Comparison of ENCODE assay signal across 10 cellular contexts in genomic region chr16:661184-661821, GRCh38. TPM values are rescaled to one million over a fixed set of nuclear protein-coding genes. Genes with fewer than 3 reads are reported as not detected.
A peak's percentile ranks its signal among the peaks of the same experiment; 100 is the strongest.
DNase-seq lines count a peak whose midpoint lies in the region; ATAC-seq and TF ChIP-seq lines count a peak whose summit lies in the region.
"Had no signal": no experiment of that assay in that cellular context is flagged by ENCODE, and none has a peak within 500 bp of the region (broad histone marks: within the 10 kb centered on the region; RNA-seq: fewer than 3 reads in every experiment).

No MANE protein-coding gene starts in this region.

- H4K20me1 ChIP-seq in OCI-LY3 (ENCODE audit: insufficient read depth, low read length): no peaks in the 10 kb centered on the region

- H3K27me3 ChIP-seq in OCI-LY3 (ENCODE audit: low read depth, low read length) (no peaks in the 10 kb centered on the region), gastroesophageal sphincter (no peaks in the 10 kb centered on the region), spleen (replicated peaks in 1 of 7) (no peaks in the 10 kb centered on the region)
- H3K27me3 ChIP-seq: testis had no signal

- H3K9me3 Mint-ChIP-seq in activated CD4-positive, alpha-beta T cell treated with anti-CD3 and anti-CD28 coated beads, Interleukin-2, amount 10 ng/mL, durations not matched to agents 24 days and 14 days: no peaks in the 10 kb centered on the region

- H3K79me2 ChIP-seq in OCI-LY3 (ENCODE audit: low read length): no peaks in the 10 kb centered on the region

- H3K27ac ChIP-seq in OCI-LY3 (ENCODE audit: low read length): no peak overlapping the region
- H3K27ac ChIP-seq in gastroesophageal sphincter: peak overlapping the region; percentile 11 to 84 (median 82)
- H3K27ac ChIP-seq in spleen: peak overlapping the region in 6 of 8 donors; percentile 35 to 84 (median 76)

- peak overlapping the region; percentile 53 for H3K27ac Mint-ChIP-seq in activated CD4-positive, alpha-beta T cell treated with anti-CD3 and anti-CD28 coated beads, Interleukin-2, amount 10 ng/mL, durations not matched to agents 24 days and 14 days

- H3K4me2 ChIP-seq in OCI-LY3 (ENCODE audit: low read length): 0 out of 2 replicates have a peak overlapping the region, but pooled peaks have one; percentile 12

- H3K27me3 Mint-ChIP-seq in activated CD4-positive, alpha-beta T cell treated with anti-CD3 and anti-CD28 coated beads, Interleukin-2, amount 10 ng/mL, durations not matched to agents 24 days and 14 days: no peaks in the 10 kb centered on the region

- H3K4me1 Mint-ChIP-seq in activated CD4-positive, alpha-beta T cell treated with anti-CD3 and anti-CD28 coated beads, Interleukin-2, amount 10 ng/mL, durations not matched to agents 24 days and 14 days: peaks cover 4% of the 10 kb centered on the region

- no peak for TF ChIP-seq EP300 in gastroesophageal sphincter (IDR thresholded peaks at IDR 0.05)

- ATAC-seq in gastroesophageal sphincter (peak; percentile 1), HG03342 (IDR thresholded peaks at IDR 0.05; ENCODE audit: unreplicated experiment) (no peak)

- 90% methylated on average over 4 of the region's 35 CpGs; no CpG with 5 or more reads in 1 of the 2 donors for WGBS in gastroesophageal sphincter (ENCODE audit: low coverage in 1 of 2), 2 donors
- 62 to 76% (median 74%) methylated on average over 31 to 35 of the region's 35 CpGs for WGBS in spleen, 5 donors

- intact Hi-C loops in activated CD4-positive, alpha-beta T cell treated with anti-CD3 and anti-CD28 coated beads, Interleukin-2, amount 10 ng/mL, durations not matched to agents 24 days and 14 days (cut with micrococcal nuclease): loop anchor here (10.0 kb wide), 1 partner anchor 97 kb away; the partner anchor contains the start of genes NHLRC4, PIGQ and PRR35
- intact Hi-C loops in spleen (cut with DNase I; ENCODE audit: low total_unique reads): no loop called here

- H2AFZ ChIP-seq in OCI-LY3 (ENCODE audit: low read depth, low read length): no peak overlapping the region

- H3K4me1 ChIP-seq in OCI-LY3 (ENCODE audit: low read length) (peaks cover 3% of the 10 kb centered on the region; the same call in 1 of the 2 replicates), gastroesophageal sphincter (peaks cover 0 to 24% (median 12%) of the 10 kb centered on the region in 3 donors), spleen (peaks cover 9 to 23% (median 16%) of the 10 kb centered on the region in 6 donors)

- no peak overlapping the region for H3K9ac ChIP-seq in OCI-LY3 (ENCODE audit: low read length)

- H3K4me3 ChIP-seq in OCI-LY3 (ENCODE audit: low read length): no peak overlapping the region
- peak overlapping the region in 1 of 2 donors; percentile 43 for H3K4me3 ChIP-seq in gastroesophageal sphincter
- H3K4me3 ChIP-seq in spleen: peak overlapping the region in 1 of 8 donors; percentile 61
- H3K4me3 ChIP-seq: testis had no signal

- DNase-seq in activated CD4-positive, alpha-beta T cell treated with anti-CD3 and anti-CD28 coated beads, Interleukin-2, amount 10 ng/mL, durations not matched to agents 24 days and 14 days: no peak
- no peak for DNase-seq in activated CD4-positive, alpha-beta T cell treated with anti-CD3 and anti-CD28 coated beads, Interleukin-2, amount 50 U/mL, for 1 hour
- DNase-seq in spleen (no peak), NCI-H524 treated with DMSO at 0.1 percent for 48 hours (lab: John Stamatoyannopoulos, UW) (no peak), NCI-H748 (lab: John Stamatoyannopoulos, UW; ENCODE audit: unreplicated experiment) (no peak)
- DNase-seq: NCI-H524 had no signal

- no peaks in the 10 kb centered on the region for H3K9me3 ChIP-seq in OCI-LY3 (ENCODE audit: insufficient read depth, low read length)
- H3K9me3 ChIP-seq in gastroesophageal sphincter: no peaks in the 10 kb centered on the region
- no peaks in the 10 kb centered on the region for H3K9me3 ChIP-seq in spleen
- H3K9me3 ChIP-seq: testis had no signal

- TF ChIP-seq POLR2A in gastroesophageal sphincter (IDR thresholded peaks at IDR 0.05): no peak
- TF ChIP-seq POLR2A in spleen (IDR thresholded peaks at IDR 0.05): no peak

- TF ChIP-seq CTCF in OCI-LY3 (IDR thresholded peaks at IDR 0.05; ENCODE audit: low read depth, low read length): no peak; the same call in 1 of the 2 replicates
- no peak for TF ChIP-seq CTCF in gastroesophageal sphincter (IDR thresholded peaks at IDR 0.05)
- TF ChIP-seq CTCF in spleen (IDR thresholded peaks at IDR 0.05 in 8 of 11, conservative IDR thresholded peaks at IDR 0.05 in 3 of 11): peak in 3 of 11 experiments; percentile 3 to 27 (median 24)

- H3K36me3 Mint-ChIP-seq in activated CD4-positive, alpha-beta T cell treated with anti-CD3 and anti-CD28 coated beads, Interleukin-2, amount 10 ng/mL, durations not matched to agents 24 days and 14 days (ENCODE audit: low read depth): peaks cover 2% of the 10 kb centered on the region

- peak overlapping the region; percentile 49 for H3K4me3 Mint-ChIP-seq in activated CD4-positive, alpha-beta T cell treated with anti-CD3 and anti-CD28 coated beads, Interleukin-2, amount 10 ng/mL, durations not matched to agents 24 days and 14 days

- peaks cover 4% of the 10 kb centered on the region for H3K36me3 ChIP-seq in OCI-LY3 (replicated peaks; ENCODE audit: low read depth, low read length)
- peaks cover 0 to 27% of the 10 kb centered on the region in 2 donors for H3K36me3 ChIP-seq in gastroesophageal sphincter
- peaks cover 0 to 24% (median 0%) of the 10 kb centered on the region in 6 donors for H3K36me3 ChIP-seq in spleen

RNA-seq across cellular contexts. Expression of gene RHOT2, which starts 6.6 kb away (rescaled TPM):
- 172 and 183 TPM in 2 replicates for total RNA-seq in activated CD4-positive, alpha-beta T cell treated with anti-CD3 and anti-CD28 coated beads, Interleukin-2, amount 10 ng/mL, durations not matched to agents 24 days and 14 days
- total RNA-seq in gastroesophageal sphincter (10 to 100 TPM; 50.2 to 64.0 (median 55.0) TPM), spleen (100 to 1,000 TPM in 5 of 7 donors, 10 to 100 TPM in 2; 71.3 to 152 (median 131) TPM)
- 100 to 1,000 TPM; 139 to 309 (median 245) TPM for polyA plus RNA-seq in spleen

RNA-seq across cellular contexts. Expression of gene WDR90, which starts 12.1 kb away (rescaled TPM):
- 99.9 and 111 TPM in 2 replicates for total RNA-seq in activated CD4-positive, alpha-beta T cell treated with anti-CD3 and anti-CD28 coated beads, Interleukin-2, amount 10 ng/mL, durations not matched to agents 24 days and 14 days
- total RNA-seq in gastroesophageal sphincter: 10 to 100 TPM in 3 of 4 donors, 1 to 10 TPM in 1; 8.5 to 21.2 (median 16.8) TPM
- 10 to 100 TPM in 6 of 7 donors, 1 to 10 TPM in 1; 7.9 to 30.2 (median 16.7) TPM for total RNA-seq in spleen
- polyA plus RNA-seq in spleen: 10 to 100 TPM; 10.3 to 25.1 (median 22.1) TPM

RNA-seq across cellular contexts. Expression of gene RHBDL1, which starts 14.2 kb away (rescaled TPM):
- 1.1 and 1.2 TPM in 2 replicates for total RNA-seq in activated CD4-positive, alpha-beta T cell treated with anti-CD3 and anti-CD28 coated beads, Interleukin-2, amount 10 ng/mL, durations not matched to agents 24 days and 14 days
- 1 to 10 TPM in 3 of 4 donors, not detected in 1; 1.1 to 1.5 (median 1.3) TPM for total RNA-seq in gastroesophageal sphincter
- 1 to 10 TPM in 2 of 7 donors, under 1 TPM in 5; 0.37 to 2.0 (median 0.69) TPM for total RNA-seq in spleen
- polyA plus RNA-seq in spleen: under 1 TPM; 0.43 to 0.80 (median 0.61) TPM

RNA-seq across cellular contexts. Expression of gene STUB1, which starts 18.9 kb away (rescaled TPM):
- 90.2 and 93.8 TPM in 2 replicates for total RNA-seq in activated CD4-positive, alpha-beta T cell treated with anti-CD3 and anti-CD28 coated beads, Interleukin-2, amount 10 ng/mL, durations not matched to agents 24 days and 14 days
- total RNA-seq in gastroesophageal sphincter (100 to 1,000 TPM; 161 to 212 (median 179) TPM), spleen (100 to 1,000 TPM in 1 of 7 donors, 10 to 100 TPM in 6; 68.9 to 101 (median 79.3) TPM)
- 100 to 1,000 TPM; 102 to 160 (median 107) TPM for polyA plus RNA-seq in spleen

RNA-seq across cellular contexts. Expression of gene MCRIP2, which starts 19.7 kb away (rescaled TPM):
- total RNA-seq in activated CD4-positive, alpha-beta T cell treated with anti-CD3 and anti-CD28 coated beads, Interleukin-2, amount 10 ng/mL, durations not matched to agents 24 days and 14 days: 71.2 and 73.0 TPM in 2 replicates
- total RNA-seq in gastroesophageal sphincter (10 to 100 TPM; 25.4 to 70.0 (median 51.9) TPM), spleen (10 to 100 TPM; 23.6 to 45.8 (median 36.1) TPM)
- polyA plus RNA-seq in spleen: 100 to 1,000 TPM in 1 of 3 donors, 10 to 100 TPM in 2; 56.5 to 106 (median 80.8) TPM
